Comparison of ENCODE assay signal across 10 cellular contexts in the genomic region with DNA sequence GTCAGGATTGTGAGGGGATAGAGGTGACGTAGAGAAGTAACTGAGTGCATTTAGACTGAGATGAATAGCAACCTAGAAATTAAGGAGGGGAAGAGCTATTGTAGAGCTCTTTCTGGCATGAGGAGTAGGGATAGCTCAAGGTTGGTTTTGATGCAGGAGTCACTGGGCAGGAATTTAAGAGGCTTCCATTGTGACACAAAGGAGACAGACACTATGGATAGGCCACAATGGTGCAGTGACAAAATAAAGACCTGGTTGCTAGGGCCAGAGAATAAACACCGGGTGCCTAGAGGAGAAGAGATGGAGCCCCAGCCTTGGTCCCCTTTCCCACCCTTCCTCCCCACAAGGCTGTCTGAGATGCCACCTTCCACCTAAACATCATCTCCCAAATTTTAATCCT. TPM values are rescaled to one million over a fixed set of nuclear protein-coding genes. Genes with fewer than 3 reads are reported as not detected.
"Had no signal": no experiment of that assay in that cellular context is flagged by ENCODE, and none has a peak within 500 bp of the region (broad histone marks: within the 10 kb centered on the region; RNA-seq: fewer than 3 reads in every experiment).

A gene with protein sequence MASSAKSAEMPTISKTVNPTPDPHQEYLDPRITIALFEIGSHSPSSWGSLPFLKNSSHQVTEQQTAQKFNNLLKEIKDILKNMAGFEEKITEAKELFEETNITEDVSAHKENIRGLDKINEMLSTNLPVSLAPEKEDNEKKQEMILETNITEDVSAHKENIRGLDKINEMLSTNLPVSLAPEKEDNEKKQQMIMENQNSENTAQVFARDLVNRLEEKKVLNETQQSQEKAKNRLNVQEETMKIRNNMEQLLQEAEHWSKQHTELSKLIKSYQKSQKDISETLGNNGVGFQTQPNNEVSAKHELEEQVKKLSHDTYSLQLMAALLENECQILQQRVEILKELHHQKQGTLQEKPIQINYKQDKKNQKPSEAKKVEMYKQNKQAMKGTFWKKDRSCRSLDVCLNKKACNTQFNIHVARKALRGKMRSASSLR (plus strand): TSS at position 301 of the 400 bp plus-strand sequence. CDS start 214 bp downstream, outside the sequence.

- H3K9me3 ChIP-seq: HAP-1 had no signal

- H3K27ac Mint-ChIP-seq: HFFc6 had no signal

- ATAC-seq: HCT116, K562 had no signal

- DNase-seq: GOT3, H7, HFFc6, IMR-90, KG1 had no signal

- H3K36me3 ChIP-seq: HAP-1 had no signal

- H3K4me3 Mint-ChIP-seq: HFFc6 had no signal

- H3K9me3 Mint-ChIP-seq: HFFc6 had no signal

- H3K4me3 ChIP-seq: HAP-1, K562 had no signal

- H3K4me1 ChIP-seq: HAP-1 had no signal

RNA-seq across cellular contexts. Expression of the gene that starts here (rescaled TPM):
- total RNA-seq: H4, H7, HFFc6, HT-29, IMR-90, K562 had no signal
- polyA plus RNA-seq: IMR-90, K562 had no signal
